In the genomic region with DNA sequence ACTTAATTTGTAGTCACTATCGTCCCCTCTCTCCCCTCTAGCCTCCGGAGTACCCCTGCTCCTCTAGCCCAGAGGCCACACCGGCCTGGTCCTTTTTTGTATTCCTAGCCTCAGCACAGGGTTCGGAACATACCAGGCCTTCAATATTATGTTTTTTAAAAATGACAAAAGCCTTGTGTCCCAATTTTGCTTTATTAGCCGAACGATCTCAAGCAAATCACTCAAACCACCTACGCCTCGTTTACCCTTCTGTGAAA, we compare ENCODE assay signal across 8 cellular contexts. TPM values are rescaled to one million over a fixed set of nuclear protein-coding genes. Genes with fewer than 3 reads are reported as not detected.
DNase-seq lines count a peak whose midpoint lies in the region; TF ChIP-seq lines count a peak whose summit lies in the region.

No MANE protein-coding gene starts in this region.

- H3K4me3 ChIP-seq in BE2C (ENCODE audit: low read depth, low read length) (peak overlapping the region; percentile 84), MM.1S (ENCODE audit: low read length) (peak overlapping the region; percentile 88), choroid plexus epithelial cell (ENCODE audit: low read depth, low read length) (peak overlapping the region; percentile 89), mononuclear cell (ENCODE audit: low read length) (peak overlapping the region; percentile 89)

- intact Hi-C loops in posterior vena cava (cut with DNase I), result loop anchor here in 1 of 2 donors (10.0 kb wide), 1 partner anchor 1484 kb away; a partner anchor contains a TSS

- H3K9me2 ChIP-seq in MM.1S (replicated peaks; ENCODE audit: insufficient read depth, low read length), result no peaks in the 10 kb centered on the region

- TF ChIP-seq CTCF in BE2C (IDR thresholded peaks at IDR 0.05; ENCODE audit: low read depth, low read length) (no peak), GM20000 (IDR thresholded peaks at IDR 0.05; ENCODE audit: extremely low read depth, missing control alignments) (no peak), MM.1S (IDR thresholded peaks at IDR 0.05; ENCODE audit: low read length) (no peak), choroid plexus epithelial cell (conservative IDR thresholded peaks at IDR 0.05; ENCODE audit: low read depth, low read length) (no peak)

- H3K4me1 ChIP-seq in BE2C (peaks cover 6% of the 10 kb centered on the region), MM.1S (ENCODE audit: low read length) (no peaks in the 10 kb centered on the region; the same call in 1 of the 2 replicates), mononuclear cell (ENCODE audit: insufficient read depth, low read length) (peaks cover 37% of the 10 kb centered on the region)

- H3K79me2 ChIP-seq in MM.1S (ENCODE audit: low read length), result peaks cover 55% of the 10 kb centered on the region

- H3K9me3 ChIP-seq in BE2C (no peaks in the 10 kb centered on the region), MM.1S (replicated peaks; ENCODE audit: insufficient read depth, low read length) (no peaks in the 10 kb centered on the region), mononuclear cell (ENCODE audit: low read depth, low read length) (no peaks in the 10 kb centered on the region)

- DNase-seq in BE2C, result peak; percentile 10
- peak; percentile 17 for DNase-seq in GM20000 (ENCODE audit: low spot score)
- no peak for DNase-seq in MM.1S
- DNase-seq in choroid plexus epithelial cell (ENCODE audit: low read depth), result peak; percentile 23
- no peak for DNase-seq in NCI-H1048 (lab: John Stamatoyannopoulos, UW)
- no peak for DNase-seq in NCI-H345 (lab: John Stamatoyannopoulos, UW)
- no peak for DNase-seq in posterior vena cava (ENCODE audit: low spot score)

- no peaks in the 10 kb centered on the region for H4K20me1 ChIP-seq in MM.1S (ENCODE audit: insufficient read depth, low read length)

- H3K4me2 ChIP-seq in MM.1S (ENCODE audit: low read depth, low read length), result peak overlapping the region; percentile 54

- H3K27me3 ChIP-seq in BE2C (no peaks in the 10 kb centered on the region), MM.1S (replicated peaks; ENCODE audit: insufficient read depth, low read length) (no peaks in the 10 kb centered on the region), mononuclear cell (ENCODE audit: insufficient read depth, low read length) (no peaks in the 10 kb centered on the region)

- peak overlapping the region; percentile 64 for H2AFZ ChIP-seq in MM.1S (ENCODE audit: low read length)

- H3K27ac ChIP-seq in MM.1S (ENCODE audit: low read length), result peak overlapping the region; percentile 63; the same call in 1 of the 2 replicates

- H3K36me3 ChIP-seq in BE2C (peaks cover 34% of the 10 kb centered on the region), MM.1S (replicated peaks; ENCODE audit: insufficient read depth, low read length) (no peaks in the 10 kb centered on the region)

- H3F3A ChIP-seq in MM.1S (ENCODE audit: insufficient read depth, low read length), result no peaks in the 10 kb centered on the region

- peak overlapping the region; percentile 80 for H3K9ac ChIP-seq in MM.1S (ENCODE audit: low read length)

RNA-seq across cellular contexts. Expression of a gene that starts 0.5 kb away (rescaled TPM):
- polyA plus RNA-seq in BE2C (2012; ENCODE audit: insufficient read depth, insufficient read length, low read depth), result 126 TPM
- total RNA-seq in mononuclear cell (41.2 TPM), posterior vena cava (10 to 100 TPM; 58.9 to 65.9 TPM)

Comparison
In these comparisons a context has a peak if more than half of its experiments do, and no peak if none do; other contexts are left out.
1. DNase-seq: peak in BE2C (single experiment), GM20000 (single experiment) and choroid plexus epithelial cell (single experiment); none in MM.1S (single experiment), NCI-H1048 (single experiment), NCI-H345 (single experiment) and posterior vena cava (single experiment).
2. Peak in every context shown above with its lines, with median percentiles within 50 percentile points of each other: H3K4me3 ChIP-seq.